ENCODE assay signal across 8 cellular contexts in the genomic region with DNA sequence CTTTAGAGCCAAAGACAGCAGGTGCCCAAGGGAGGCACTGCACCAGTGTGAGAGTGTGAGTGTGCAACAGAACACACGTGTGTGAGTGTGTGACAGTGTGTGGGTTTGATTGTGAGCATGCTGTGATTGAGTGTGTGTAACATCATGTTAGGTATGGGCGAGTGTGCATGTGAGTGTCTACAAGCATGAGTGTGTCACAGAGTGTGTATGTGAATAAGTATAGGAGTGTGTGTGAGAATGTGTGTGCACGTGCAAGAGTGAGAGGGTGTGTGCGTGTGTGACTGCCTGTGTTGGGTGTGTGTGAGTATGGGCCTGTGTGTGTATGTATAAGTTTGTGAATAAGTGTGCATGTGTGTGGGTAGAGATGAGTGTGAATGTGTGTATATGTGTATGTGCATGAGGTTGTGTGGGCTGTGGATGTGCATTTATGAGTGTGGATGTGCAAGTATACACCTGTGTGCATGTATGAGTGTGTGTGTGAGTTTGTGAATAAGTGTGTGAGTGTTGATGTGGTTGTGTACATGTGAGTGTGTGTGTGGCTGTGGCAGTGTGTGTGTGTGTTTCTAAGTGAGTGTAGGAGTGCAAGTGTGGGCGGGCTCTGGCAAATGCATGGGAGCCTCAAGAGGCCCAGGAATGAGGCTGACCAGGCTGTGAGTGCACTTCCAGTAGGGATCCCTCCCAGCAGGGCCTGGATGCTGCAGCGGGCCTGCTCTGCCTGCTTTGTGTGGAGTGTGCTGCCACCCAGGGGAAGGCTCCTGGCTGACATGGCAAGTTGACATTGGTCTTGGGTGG.
A peak's percentile ranks its signal among the peaks of the same experiment; 100 is the strongest.
DNase-seq lines count a peak whose midpoint lies in the region; ATAC-seq and TF ChIP-seq lines count a peak whose summit lies in the region.

No MANE protein-coding gene starts in this region.

- TF ChIP-seq CTCF in MM.1S (IDR thresholded peaks at IDR 0.05; ENCODE audit: low read length) = peak; percentile 66
- TF ChIP-seq CTCF in fibroblast of the aortic adventitia (IDR thresholded peaks at IDR 0.05; ENCODE audit: insufficient read depth, low read length) = peak; percentile 86

- no peaks in the 10 kb centered on the region for H3F3A ChIP-seq in MM.1S (ENCODE audit: insufficient read depth, low read length)

- no peak overlapping the region for H2AK5ac ChIP-seq in neuronal stem cell (ENCODE audit: low read depth, low read length)

- 100% methylated on average over 2 of the region's 6 CpGs; no CpG with 5 or more reads in 1 of the 2 donors for WGBS in neuronal stem cell (ENCODE audit: extremely low coverage in 2 of 2, insufficient read length in 2 of 2, insufficient replicate concordance in 1 of 2), 2 donors

- H2AFZ ChIP-seq in MM.1S (ENCODE audit: low read length) (no peak overlapping the region), neuronal stem cell (ENCODE audit: low read length) (peak overlapping the region; percentile 10)

- H3K23ac ChIP-seq in neuronal stem cell (ENCODE audit: low read depth, low read length, poor library complexity) = no peak overlapping the region

- H3K27ac ChIP-seq in MM.1S (ENCODE audit: low read length) = no peak overlapping the region
- no peak overlapping the region for H3K27ac ChIP-seq in neuronal stem cell (replicated peaks; ENCODE audit: low read length)

- no peak overlapping the region for H3K9ac ChIP-seq in MM.1S (ENCODE audit: low read length)
- peak overlapping the region; percentile 7 for H3K9ac ChIP-seq in neuronal stem cell (ENCODE audit: low read depth, low read length, poor library complexity)

- H3K4ac ChIP-seq in neuronal stem cell (ENCODE audit: low read length) = peak overlapping the region; percentile 72

- peak overlapping the region; percentile 25 for H3K14ac ChIP-seq in neuronal stem cell (ENCODE audit: low read length)

- H3K4me3 ChIP-seq in MM.1S (ENCODE audit: low read length) (no peak overlapping the region), fibroblast of the aortic adventitia (ENCODE audit: low read depth, low read length) (no peak overlapping the region), neuronal stem cell (ENCODE audit: low read length in 2 of 2) (peak overlapping the region in 1 of 2 donors; percentile 27)

- H3K79me2 ChIP-seq in MM.1S (ENCODE audit: low read length) = no peaks in the 10 kb centered on the region

- DNase-seq in ELR (ENCODE audit: low read depth) (peak; percentile 89), MM.1S (peak; percentile 59), SK-N-DZ (ENCODE audit: low spot score) (peak; percentile 79), fibroblast of the aortic adventitia (ENCODE audit: low read depth) (peak; percentile 88), neuronal stem cell (ENCODE audit: low spot score) (peak; percentile 48)
- DNase-seq in activated naive CD4-positive, alpha-beta T cell treated with Interleukin-2 at 50 U/mL for 16 hours = no peak

- ATAC-seq in GM18861 (IDR thresholded peaks at IDR 0.05; ENCODE audit: unreplicated experiment) = no peak
- no peak for ATAC-seq in HG03139 (IDR thresholded peaks at IDR 0.05; ENCODE audit: unreplicated experiment)

- H4K20me1 ChIP-seq in MM.1S (ENCODE audit: insufficient read depth, low read length) = no peaks in the 10 kb centered on the region

- no peaks in the 10 kb centered on the region for H3K9me2 ChIP-seq in MM.1S (replicated peaks; ENCODE audit: insufficient read depth, low read length)

- H3K79me1 ChIP-seq in neuronal stem cell (ENCODE audit: low read depth, low read length) = no peaks in the 10 kb centered on the region

- H3K27me3 ChIP-seq in MM.1S (replicated peaks; ENCODE audit: insufficient read depth, low read length) = no peaks in the 10 kb centered on the region
- H3K27me3 ChIP-seq in neuronal stem cell (ENCODE audit: control insufficient read depth in 3 of 3, insufficient read depth in 3 of 3, low read depth in 1 of 3, low read length in 3 of 3) = no peaks in the 10 kb centered on the region

- peak overlapping the region; percentile 10 for H4K91ac ChIP-seq in neuronal stem cell (ENCODE audit: low read depth, low read length, poor library complexity)

- peak overlapping the region; percentile 32 for H3K18ac ChIP-seq in neuronal stem cell (ENCODE audit: low read length)

- H2BK15ac ChIP-seq in neuronal stem cell (ENCODE audit: low read length) = no peak overlapping the region

- H3K4me2 ChIP-seq in MM.1S (ENCODE audit: low read depth, low read length) (no peak overlapping the region), neuronal stem cell (ENCODE audit: insufficient read depth, low read length, poor library complexity, severe bottlenecking) (no peak overlapping the region)

- no peak overlapping the region for H2BK5ac ChIP-seq in neuronal stem cell (ENCODE audit: low read length)

- H3K9me3 ChIP-seq in MM.1S (replicated peaks; ENCODE audit: insufficient read depth, low read length) (no peaks in the 10 kb centered on the region), neuronal stem cell (replicated peaks in 1 of 2; ENCODE audit: control insufficient read depth in 2 of 2, insufficient read depth in 1 of 2, low read depth in 1 of 2, low read length in 2 of 2) (peaks cover 0 to 2% of the 10 kb centered on the region in 2 donors)

- H2BK12ac ChIP-seq in neuronal stem cell (ENCODE audit: low read length) = peak overlapping the region; percentile 1

- H2BK120ac ChIP-seq in neuronal stem cell (ENCODE audit: low read depth, low read length) = no peak overlapping the region

- H3K36me3 ChIP-seq in MM.1S (replicated peaks; ENCODE audit: insufficient read depth, low read length) = no peaks in the 10 kb centered on the region
- peaks cover 0 to 3% of the 10 kb centered on the region in 2 donors for H3K36me3 ChIP-seq in neuronal stem cell (replicated peaks in 1 of 2; ENCODE audit: control insufficient read depth in 2 of 2, insufficient read depth in 2 of 2, low read length in 2 of 2)

- no peaks in the 10 kb centered on the region for H3K4me1 ChIP-seq in MM.1S (ENCODE audit: low read length)
- H3K4me1 ChIP-seq in neuronal stem cell (ENCODE audit: control insufficient read depth in 2 of 2, insufficient read depth in 1 of 2, low read depth in 1 of 2, low read length in 2 of 2) = peaks cover 9% of the 10 kb centered on the region in 2 donors

- peak overlapping the region; percentile 66 for H4K8ac ChIP-seq in neuronal stem cell (ENCODE audit: low read depth, low read length)
